Comparison of ENCODE assay signal across 9 cellular contexts in genomic region chr2:152468832-152469692, GRCh38.
DNase-seq lines count a peak whose midpoint lies in the region; ATAC-seq, FAIRE-seq and TF ChIP-seq lines count a peak whose summit lies in the region.
"Had no signal": no experiment of that assay in that cellular context is flagged by ENCODE, and none has a peak within 500 bp of the region (broad histone marks: within the 10 kb centered on the region; RNA-seq: fewer than 3 reads in every experiment).

No MANE protein-coding gene starts in this region.

- ATAC-seq in GM18502 (IDR thresholded peaks at IDR 0.05; ENCODE audit: poor library complexity, unreplicated experiment): peak; percentile 31
- ATAC-seq in HG03039 (IDR thresholded peaks at IDR 0.05; ENCODE audit: unreplicated experiment): no peak

- no peaks in the 10 kb centered on the region for H3K27me3 Mint-ChIP-seq in nephron (ENCODE audit: low read depth)

- H3K9me3 ChIP-seq in colonic mucosa: no peaks in the 10 kb centered on the region

- no peaks in the 10 kb centered on the region for H3K36me3 Mint-ChIP-seq in nephron (ENCODE audit: low read depth)
- H3K36me3 Mint-ChIP-seq: activated naive CD4-positive, alpha-beta T cell treated with anti-CD3 and anti-CD28 coated beads, Interleukin-2, amount 50 U/mL, for 24 hours had no signal

- peaks cover 90% of the 10 kb centered on the region for H3K4me1 Mint-ChIP-seq in nephron
- H3K4me1 Mint-ChIP-seq: activated naive CD4-positive, alpha-beta T cell treated with anti-CD3 and anti-CD28 coated beads, Interleukin-2, amount 50 U/mL, for 24 hours had no signal

- DNase-seq in NCI-H2029 treated with DMSO at 0.1 percent for 48 hours (lab: John Stamatoyannopoulos, UW) (peak; percentile 42), colonic mucosa (peak; percentile 46), urothelium cell line (ENCODE audit: low spot score) (no peak), GM10248 (ENCODE audit: extremely low spot score) (no peak)
- no peak for DNase-seq in stimulated activated CD4-positive, alpha-beta T cell treated with anti-CD3 and anti-CD28 coated beads, Interleukin-2, amount 100 ng/mL, for 48 hours

- peak overlapping the region in 1 of 3 experiments; percentile 20 for H3K4me3 Mint-ChIP-seq in nephron
- H3K4me3 Mint-ChIP-seq: activated naive CD4-positive, alpha-beta T cell treated with anti-CD3 and anti-CD28 coated beads, Interleukin-2, amount 50 U/mL, for 24 hours had no signal

- TF ChIP-seq CTCF in colonic mucosa (IDR thresholded peaks at IDR 0.05) (no peak), nephron (IDR thresholded peaks at IDR 0.05; ENCODE audit: unreplicated experiment in 3 of 3) (no peak), GM10248 (IDR thresholded peaks at IDR 0.05; ENCODE audit: control extremely low read depth, extremely low read depth, low read depth, missing control alignments) (no peak)

- peaks cover 4% of the 10 kb centered on the region for H3K4me1 ChIP-seq in colonic mucosa

- H3K9me3 Mint-ChIP-seq in nephron: no peaks in the 10 kb centered on the region
- H3K9me3 Mint-ChIP-seq: activated naive CD4-positive, alpha-beta T cell treated with anti-CD3 and anti-CD28 coated beads, Interleukin-2, amount 50 U/mL, for 24 hours had no signal

- peak overlapping the region in 1 of 2 donors; percentile 43 for H3K9ac ChIP-seq in colonic mucosa (ENCODE audit: low read depth in 2 of 2, low read length in 2 of 2)

- intact Hi-C loops in colonic mucosa (cut with DNase I): no loop called here

- POLR2A ChIA-PET in GM10248 (lab: Yijun Ruan, JAX): no interaction called here

- CTCF ChIA-PET in GM10248 (lab: Yijun Ruan, JAX): interaction anchor here (1.1 to 2.0 kb wide), 5 partner anchors 16 to 114 kb away, joined by 3 to 7 read pairs (median 4); no protein-coding TSS in a partner anchor

- H3K27ac ChIP-seq in colonic mucosa: peak overlapping the region; percentile 82

- H3K4me3 ChIP-seq in colonic mucosa: no peak overlapping the region

- no peak for FAIRE-seq in urothelium cell line (lab: Jason Lieb, UNC)

- peak overlapping the region; percentile 49 to 81 (median 57) for H3K27ac Mint-ChIP-seq in nephron
- H3K27ac Mint-ChIP-seq: activated naive CD4-positive, alpha-beta T cell treated with anti-CD3 and anti-CD28 coated beads, Interleukin-2, amount 50 U/mL, for 24 hours had no signal

- H3K36me3 ChIP-seq in colonic mucosa: no peaks in the 10 kb centered on the region

- H3K27me3 ChIP-seq in colonic mucosa: no peaks in the 10 kb centered on the region

Comparison
In these comparisons a context has a peak if more than half of its experiments do, and no peak if none do; other contexts are left out.
1. DNase-seq: peak in NCI-H2029 treated with DMSO at 0.1 percent for 48 hours (single experiment) and colonic mucosa (single experiment); none in stimulated activated CD4-positive, alpha-beta T cell treated with anti-CD3 and anti-CD28 coated beads, Interleukin-2, amount 100 ng/mL, for 48 hours (0 of 2), urothelium cell line (single experiment) and GM10248 (single experiment).